ENCODE assay signal across 21 cellular contexts in genomic region chr13:110345701-110346100, GRCh38. TPM values are rescaled to one million over a fixed set of nuclear protein-coding genes. Genes with fewer than 3 reads are reported as not detected.
DNase-seq lines count a peak whose midpoint lies in the region; ATAC-seq, FAIRE-seq and TF ChIP-seq lines count a peak whose summit lies in the region.
"Had no signal": no experiment of that assay in that cellular context is flagged by ENCODE, and none has a peak within 500 bp of the region (broad histone marks: within the 10 kb centered on the region; RNA-seq: fewer than 3 reads in every experiment).

No MANE protein-coding gene starts in this region.

- BruUV-seq in IMR-90 (replicated peaks; lab: Mats Ljungman, UMichigan): no TSS peak

- no peak overlapping the region for H2AK9ac ChIP-seq in IMR-90 (replicated peaks; ENCODE audit: low read depth, low read length, poor library complexity)

- peaks cover 49% of the 10 kb centered on the region for H4K20me1 ChIP-seq in IMR-90 (ENCODE audit: insufficient read depth, low read length)

- peaks cover 52% of the 10 kb centered on the region for H3K9me1 ChIP-seq in IMR-90 (ENCODE audit: insufficient read depth, low read length)

- H2BK5ac ChIP-seq in IMR-90 (ENCODE audit: low read depth, low read length, poor library complexity, severe bottlenecking): peak overlapping the region; percentile 23

- no peak overlapping the region for H3K23ac ChIP-seq in IMR-90 (ENCODE audit: low read depth, low read length)

- dilution Hi-C loops in IMR-90 (cut with HindIII; ENCODE audit: low sequenced_read_pairs, unreplicated experiment): no loop called here

- no peak overlapping the region for H2AFZ ChIP-seq in IMR-90 (replicated peaks; ENCODE audit: low read length, poor library complexity)

- no peak overlapping the region; the same call in 1 of the 2 replicates for H3K14ac ChIP-seq in IMR-90 (replicated peaks; ENCODE audit: low read depth, low read length)

- H3K9ac ChIP-seq in IMR-90 (ENCODE audit: low read depth, low read length) (no peak overlapping the region), stomach smooth muscle (ENCODE audit: low read length in 2 of 2) (no peak overlapping the region)

- 0 out of 4 replicates have a peak overlapping the region, but pooled peaks of 1 of the 2 experiments have one; percentile 7 for H4K8ac ChIP-seq in IMR-90 (ENCODE audit: low read depth in 2 of 2, low read length in 2 of 2)

- in situ Hi-C loops in IMR-90 (cut with MboI; ENCODE audit: low sequenced_read_pairs): no loop called here

- no peak overlapping the region for H2BK120ac ChIP-seq in IMR-90 (ENCODE audit: low read depth, low read length)

- no peak overlapping the region for H4K5ac ChIP-seq in IMR-90 (ENCODE audit: low read depth, low read length)

- CTCF ChIA-PET in IMR-90 (lab: Yijun Ruan, JAX): no interaction called here

- no peak overlapping the region for H3K27ac ChIP-seq in IMR-90 (ENCODE audit: insufficient read depth, low read length)
- H3K27ac ChIP-seq in coronary artery: peak overlapping the region; percentile 89 to 96
- peak overlapping the region; percentile 12 for H3K27ac ChIP-seq in muscle layer of duodenum (ENCODE audit: low read length)
- H3K27ac ChIP-seq in stomach smooth muscle (ENCODE audit: low read length): peak overlapping the region; percentile 100

- DNase-seq in IMR-90 (no peak), coronary artery (ENCODE audit: low spot score) (peak; percentile 49), ureter (ENCODE audit: low spot score) (no peak), GM12891 (ENCODE audit: insufficient read length, low spot score) (no peak), omental fat pad (ENCODE audit: low spot score) (no peak)
- DNase-seq: COR-L47; DMS53; KG1; NCI-H1092; NCI-H226; NCI-H69; NK-92 treated with Interleukin-12 subunit alpha and Interleukin-12 subunit beta, amount 100 ng/mL, for 24 hours; OCI-M1 had no signal

- H3K4me2 ChIP-seq in IMR-90 (ENCODE audit: low read depth, low read length): no peak overlapping the region

- H3K4ac ChIP-seq in IMR-90 (ENCODE audit: low read depth, low read length): no peak overlapping the region

- no peak for FAIRE-seq in GM12891 (lab: Jason Lieb, UNC)
- FAIRE-seq: A204.1, GM12878, H54 had no signal

- TF ChIP-seq CTCF in IMR-90 (conservative IDR thresholded peaks at IDR 0.05; ENCODE audit: low read depth, low read length) (no peak), coronary artery (IDR thresholded peaks at IDR 0.05) (no peak), omental fat pad (IDR thresholded peaks at IDR 0.05) (no peak)

- no peak overlapping the region for H3K56ac ChIP-seq in IMR-90 (ENCODE audit: extremely low read depth, insufficient read depth, low read length)

- no peak for ATAC-seq in IMR-90 (ENCODE audit: low read depth)
- ATAC-seq in GM21390 (IDR thresholded peaks at IDR 0.05; ENCODE audit: unreplicated experiment): no peak
- no peak for ATAC-seq in omental fat pad (ENCODE audit: low FRiP score)
- ATAC-seq: GM12878, Right ventricle myocardium inferior had no signal

- H3K36me3 ChIP-seq in IMR-90 (ENCODE audit: control insufficient read depth, insufficient read depth, low read length) (peaks cover 21% of the 10 kb centered on the region), muscle layer of duodenum (ENCODE audit: control insufficient read depth in 1 of 2, insufficient read depth in 2 of 2, low read length in 2 of 2) (no peaks in the 10 kb centered on the region), stomach smooth muscle (ENCODE audit: control insufficient read depth in 2 of 2, insufficient read depth in 2 of 2, low read length in 2 of 2) (peaks cover 0 to 6% of the 10 kb centered on the region in 2 donors)

- WGBS in IMR-90 (ENCODE audit: extremely low coverage in 2 of 2, insufficient read length in 1 of 2), 2 experiments: no CpG with 5 or more reads among the region's 4 CpGs

- intact Hi-C loops in IMR-90 (cut with micrococcal nuclease): no loop called here

- H3K27me3 ChIP-seq in IMR-90 (ENCODE audit: control insufficient read depth, insufficient read depth, low read length) (no peaks in the 10 kb centered on the region), muscle layer of duodenum (ENCODE audit: low read depth, low read length) (no peaks in the 10 kb centered on the region), stomach smooth muscle (ENCODE audit: control insufficient read depth in 1 of 2, insufficient read depth in 2 of 2, low read length in 2 of 2) (no peaks in the 10 kb centered on the region)

- H2AK5ac ChIP-seq in IMR-90 (ENCODE audit: low read depth, low read length): no peak overlapping the region

- H3K4me1 ChIP-seq in IMR-90 (ENCODE audit: control insufficient read depth, insufficient read depth, low read length): peaks cover 31% of the 10 kb centered on the region
- H3K4me1 ChIP-seq in muscle layer of duodenum (ENCODE audit: control insufficient read depth in 1 of 2, insufficient read depth in 2 of 2, low read length in 2 of 2): peaks cover under 1 to 12% of the 10 kb centered on the region in 2 donors
- peaks cover 74% of the 10 kb centered on the region for H3K4me1 ChIP-seq in stomach smooth muscle (ENCODE audit: control insufficient read depth, insufficient read depth, low read length)

- H2BK20ac ChIP-seq in IMR-90 (ENCODE audit: low read depth, low read length): 0 out of 2 replicates have a peak overlapping the region, but pooled peaks have one; percentile 24

- POLR2A ChIA-PET in IMR-90 (lab: Charles Lee; ENCODE audit: unreplicated experiment): no interaction called here

- no peak overlapping the region for H3K18ac ChIP-seq in IMR-90 (ENCODE audit: low read depth, low read length)

- no peaks in the 10 kb centered on the region for H3K9me3 ChIP-seq in IMR-90 (ENCODE audit: control insufficient read depth, insufficient read depth, low read length)
- no peaks in the 10 kb centered on the region for H3K9me3 ChIP-seq in muscle layer of duodenum (ENCODE audit: control insufficient read depth in 1 of 2, low read length in 2 of 2)
- no peaks in the 10 kb centered on the region for H3K9me3 ChIP-seq in stomach smooth muscle (ENCODE audit: control insufficient read depth in 2 of 2, low read length in 2 of 2)

- H4K91ac ChIP-seq in IMR-90 (ENCODE audit: insufficient read depth, low read depth, low read length): no peak overlapping the region

- H2BK15ac ChIP-seq in IMR-90 (ENCODE audit: low read depth, low read length): 0 out of 3 replicates have a peak overlapping the region, but pooled peaks have one; percentile 24

- no peak overlapping the region for H3K4me3 ChIP-seq in IMR-90 (ENCODE audit: insufficient read depth, low read depth, low read length)
- H3K4me3 ChIP-seq in coronary artery: no peak overlapping the region
- no peak overlapping the region for H3K4me3 ChIP-seq in muscle layer of duodenum (ENCODE audit: low read depth in 1 of 2, low read length in 2 of 2)
- H3K4me3 ChIP-seq in stomach smooth muscle (ENCODE audit: low read length in 2 of 2): no peak overlapping the region
- H3K4me3 ChIP-seq: GM12878 had no signal

- TF ChIP-seq RAD21 in IMR-90 (IDR thresholded peaks at IDR 0.05; ENCODE audit: low read length): no peak

- TF ChIP-seq POLR2A in IMR-90 (IDR thresholded peaks at IDR 0.05; ENCODE audit: low read depth, low read length) (no peak), GM12891 (IDR thresholded peaks at IDR 0.05; ENCODE audit: low read depth, low read length) (no peak)

- peaks cover 49 to 96% of the 10 kb centered on the region in 2 experiments for H3K79me1 ChIP-seq in IMR-90 (ENCODE audit: low read depth in 1 of 2, low read length in 2 of 2)

TF ChIP-seq in IMR-90, 13 proteins besides CTCF, POLR2A, EP300 and RAD21 (continues in another document):
- no peak for TF ChIP-seq MAFK (IDR thresholded peaks at IDR 0.05; ENCODE audit: low read depth, low read length)
- TF ChIP-seq CEBPB (IDR thresholded peaks at IDR 0.05; ENCODE audit: low read depth, low read length): no peak
- TF ChIP-seq, protein P1, sequence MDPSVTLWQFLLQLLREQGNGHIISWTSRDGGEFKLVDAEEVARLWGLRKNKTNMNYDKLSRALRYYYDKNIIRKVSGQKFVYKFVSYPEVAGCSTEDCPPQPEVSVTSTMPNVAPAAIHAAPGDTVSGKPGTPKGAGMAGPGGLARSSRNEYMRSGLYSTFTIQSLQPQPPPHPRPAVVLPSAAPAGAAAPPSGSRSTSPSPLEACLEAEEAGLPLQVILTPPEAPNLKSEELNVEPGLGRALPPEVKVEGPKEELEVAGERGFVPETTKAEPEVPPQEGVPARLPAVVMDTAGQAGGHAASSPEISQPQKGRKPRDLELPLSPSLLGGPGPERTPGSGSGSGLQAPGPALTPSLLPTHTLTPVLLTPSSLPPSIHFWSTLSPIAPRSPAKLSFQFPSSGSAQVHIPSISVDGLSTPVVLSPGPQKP (IDR thresholded peaks at IDR 0.05; ENCODE audit: borderline replicate concordance, low read depth, low read length): no peak
- TF ChIP-seq MAZ (IDR thresholded peaks at IDR 0.05; ENCODE audit: borderline replicate concordance, low read depth, low read length): no peak

TF ChIP-seq in GM12891, 5 proteins besides CTCF, POLR2A, EP300 and RAD21:
- TF ChIP-seq POU2F2 (IDR thresholded peaks at IDR 0.05; ENCODE audit: low read depth, low read length) (no peak), TAF1 (IDR thresholded peaks at IDR 0.05; ENCODE audit: low read depth, low read length) (no peak), SPI1 (IDR thresholded peaks at IDR 0.05; ENCODE audit: low read depth, low read length) (no peak), PAX5 (IDR thresholded peaks at IDR 0.05; ENCODE audit: insufficient read depth, low read length, severe bottlenecking) (no peak), POLR2AphosphoS5 (IDR thresholded peaks at IDR 0.05; ENCODE audit: low read depth, low read length) (no peak)
TF ChIP-seq in GM12891: peak in this region for 0.

RNA-seq across cellular contexts. Expression of gene COL4A2, which starts 38.6 kb away (rescaled TPM):
- total RNA-seq in IMR-90 (2012; rRNA removed): 90.7 and 97.5 TPM in 2 replicates
- 457 and 533 TPM in 2 replicates for polyA plus RNA-seq in IMR-90 (2012; rRNA removed)
- polyA plus RNA-seq in IMR-90 (2012; cell fraction: cytosol; rRNA removed): 220 and 733 TPM in 2 replicates
- polyA plus RNA-seq in IMR-90 (2012; cell fraction: nucleus; rRNA removed; ENCODE audit: low replicate concordance): 553 and 1,147 TPM in 2 replicates
- 227 TPM for total RNA-seq in ureter
- 0.37 TPM for polyA plus RNA-seq in GM12891 (2012; ENCODE audit: low read depth, missing spikeins)
- total RNA-seq in omental fat pad: 100 to 1,000 TPM; 380 to 788 (median 684) TPM
- polyA plus RNA-seq: CD14-positive monocyte had no signal

RNA-seq across cellular contexts. Expression of gene COL4A1, which starts 38.7 kb away (rescaled TPM):
- total RNA-seq in IMR-90 (2012; rRNA removed) (230 and 263 TPM in 2 replicates), ureter (144 TPM), omental fat pad (1,000 to 10,000 TPM in 2 of 4 donors, 100 to 1,000 TPM in 2; 611 to 1,113 (median 995) TPM)
- polyA plus RNA-seq in IMR-90 (2012; rRNA removed): 301 and 337 TPM in 2 replicates
- 173 and 272 TPM in 2 replicates for polyA plus RNA-seq in IMR-90 (2012; cell fraction: cytosol; rRNA removed)
- polyA plus RNA-seq in IMR-90 (2012; cell fraction: nucleus; rRNA removed; ENCODE audit: low replicate concordance): 217 and 287 TPM in 2 replicates
- not detected for polyA plus RNA-seq in GM12891 (2012; ENCODE audit: low read depth, missing spikeins)
